ENCODE assay signal across 14 cellular contexts in genomic region chr6:38170666-38171065, GRCh38.
"Had no signal": no experiment of that assay in that cellular context is flagged by ENCODE, and none has a peak within 500 bp of the region (broad histone marks: within the 10 kb centered on the region; RNA-seq: fewer than 3 reads in every experiment).

No MANE protein-coding gene starts in this region.

- ATAC-seq: activated naive CD4-positive, alpha-beta T cell treated with anti-CD3 and anti-CD28 coated beads, Interleukin-2, amount 50 U/mL, for 72 hours; natural killer cell; psoas muscle; sciatic nerve; stimulated activated naive B cell treated with anti-CD40 and anti-IgM and Interleukin-4, amounts not matched to agents 10 μg/mL and 1 μg/mL and 100 μg/mL, for 72 hours had no signal

- H3K27ac Mint-ChIP-seq: natural killer cell; stimulated activated naive B cell treated with anti-CD40 and anti-IgM and Interleukin-4, amounts not matched to agents 10 μg/mL and 1 μg/mL and 100 μg/mL, for 72 hours had no signal

- H3K9me3 ChIP-seq: breast epithelium, psoas muscle, spleen, upper lobe of left lung had no signal

- H3K4me1 Mint-ChIP-seq: natural killer cell; stimulated activated naive B cell treated with anti-CD40 and anti-IgM and Interleukin-4, amounts not matched to agents 10 μg/mL and 1 μg/mL and 100 μg/mL, for 72 hours had no signal

- H3K4me1 ChIP-seq: breast epithelium, psoas muscle, upper lobe of left lung had no signal

- DNase-seq: activated effector memory CD4-positive, alpha-beta T cell treated with Interleukin-2 at 50 U/mL for 16 hours; activated T-cell treated with anti-CD3 and anti-CD28 coated beads, Interleukin-2, amount 50 U/mL, for 1 hour; natural killer cell; nucleus accumbens; psoas muscle; spleen; stimulated activated CD4-positive, alpha-beta T cell treated with anti-CD3 and anti-CD28 coated beads, Interleukin-1b, Interleukin-23, amount 100 ng/mL, for 48 hours; stimulated activated naive B cell treated with anti-CD40 and anti-IgM and Interleukin-4, amounts not matched to agents 10 μg/mL and 1 μg/mL and 100 μg/mL, for 72 hours; T-helper 2 cell; upper lobe of left lung had no signal

- H3K27me3 Mint-ChIP-seq: stimulated activated naive B cell treated with anti-CD40 and anti-IgM and Interleukin-4, amounts not matched to agents 10 μg/mL and 1 μg/mL and 100 μg/mL, for 72 hours had no signal

- H3K36me3 Mint-ChIP-seq: activated naive CD4-positive, alpha-beta T cell treated with anti-CD3 and anti-CD28 coated beads, Interleukin-2, amount 50 U/mL, for 72 hours; natural killer cell had no signal

- H3K9me3 Mint-ChIP-seq: activated naive CD4-positive, alpha-beta T cell treated with anti-CD3 and anti-CD28 coated beads, Interleukin-2, amount 50 U/mL, for 72 hours; natural killer cell; stimulated activated naive B cell treated with anti-CD40 and anti-IgM and Interleukin-4, amounts not matched to agents 10 μg/mL and 1 μg/mL and 100 μg/mL, for 72 hours had no signal

- H3K27me3 ChIP-seq: breast epithelium, dorsolateral prefrontal cortex, spleen, upper lobe of left lung had no signal

- H3K4me3 Mint-ChIP-seq: natural killer cell; stimulated activated naive B cell treated with anti-CD40 and anti-IgM and Interleukin-4, amounts not matched to agents 10 μg/mL and 1 μg/mL and 100 μg/mL, for 72 hours had no signal

- H3K4me3 ChIP-seq: breast epithelium, dorsolateral prefrontal cortex, psoas muscle, spleen, upper lobe of left lung had no signal

- H3K27ac ChIP-seq: breast epithelium, dorsolateral prefrontal cortex, psoas muscle, spleen, upper lobe of left lung had no signal

- H3K36me3 ChIP-seq: breast epithelium had no signal
